ENCODE assay signal across 1 cellular context in the genomic region with DNA sequence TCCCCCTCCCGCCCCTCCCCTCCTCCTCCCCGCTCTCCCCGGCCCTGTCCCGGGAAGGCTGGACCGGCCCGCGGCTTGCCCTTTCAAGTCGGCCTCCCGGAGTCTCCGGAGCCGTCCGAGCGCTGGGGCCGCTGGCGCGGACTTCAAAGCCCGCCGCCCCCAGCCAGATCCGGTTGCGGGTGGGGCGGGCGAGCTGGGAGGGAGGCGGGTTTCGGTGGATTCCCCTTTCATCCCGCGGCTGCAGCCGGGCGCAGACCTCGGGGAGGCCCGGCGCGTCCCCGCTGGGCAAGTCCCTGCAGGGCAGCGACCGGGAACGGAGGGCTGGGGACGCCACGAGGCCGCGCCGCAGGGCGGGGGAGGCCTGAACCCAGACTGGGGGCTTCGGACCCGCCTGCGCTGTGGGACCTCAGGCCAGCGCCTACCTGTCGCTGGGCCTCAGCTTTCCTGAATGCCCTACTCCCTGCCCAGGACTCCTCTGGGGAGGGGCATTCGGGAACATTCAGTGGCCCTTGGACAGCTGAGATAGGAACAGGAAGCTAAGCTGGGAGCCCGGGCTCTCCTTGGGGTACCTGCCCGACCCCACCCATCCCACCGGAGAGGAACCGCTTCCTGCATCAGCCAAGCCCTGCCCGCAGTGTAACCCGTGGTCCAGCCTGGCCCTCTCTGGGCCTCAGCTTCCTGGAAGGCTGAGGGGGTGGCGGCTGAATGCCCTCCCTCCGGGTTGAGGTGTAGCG.
TF ChIP-seq lines count a peak whose summit lies in the region.

No MANE protein-coding gene starts in this region.

TF ChIP-seq in HepG2, 621 proteins besides CTCF, POLR2A, EP300 and RAD21 (continued from another document and continues in another):
- TF ChIP-seq, protein P1, sequence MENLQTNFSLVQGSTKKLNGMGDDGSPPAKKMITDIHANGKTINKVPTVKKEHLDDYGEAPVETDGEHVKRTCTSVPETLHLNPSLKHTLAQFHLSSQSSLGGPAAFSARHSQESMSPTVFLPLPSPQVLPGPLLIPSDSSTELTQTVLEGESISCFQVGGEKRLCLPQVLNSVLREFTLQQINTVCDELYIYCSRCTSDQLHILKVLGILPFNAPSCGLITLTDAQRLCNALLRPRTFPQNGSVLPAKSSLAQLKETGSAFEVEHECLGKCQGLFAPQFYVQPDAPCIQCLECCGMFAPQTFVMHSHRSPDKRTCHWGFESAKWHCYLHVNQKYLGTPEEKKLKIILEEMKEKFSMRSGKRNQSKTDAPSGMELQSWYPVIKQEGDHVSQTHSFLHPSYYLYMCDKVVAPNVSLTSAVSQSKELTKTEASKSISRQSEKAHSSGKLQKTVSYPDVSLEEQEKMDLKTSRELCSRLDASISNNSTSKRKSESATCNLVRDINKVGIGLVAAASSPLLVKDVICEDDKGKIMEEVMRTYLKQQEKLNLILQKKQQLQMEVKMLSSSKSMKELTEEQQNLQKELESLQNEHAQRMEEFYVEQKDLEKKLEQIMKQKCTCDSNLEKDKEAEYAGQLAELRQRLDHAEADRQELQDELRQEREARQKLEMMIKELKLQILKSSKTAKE (CRISPR knock-in tag; IDR thresholded peaks at IDR 0.05; ENCODE audit: borderline replicate concordance), result peak; percentile 98
- TF ChIP-seq, protein P2, sequence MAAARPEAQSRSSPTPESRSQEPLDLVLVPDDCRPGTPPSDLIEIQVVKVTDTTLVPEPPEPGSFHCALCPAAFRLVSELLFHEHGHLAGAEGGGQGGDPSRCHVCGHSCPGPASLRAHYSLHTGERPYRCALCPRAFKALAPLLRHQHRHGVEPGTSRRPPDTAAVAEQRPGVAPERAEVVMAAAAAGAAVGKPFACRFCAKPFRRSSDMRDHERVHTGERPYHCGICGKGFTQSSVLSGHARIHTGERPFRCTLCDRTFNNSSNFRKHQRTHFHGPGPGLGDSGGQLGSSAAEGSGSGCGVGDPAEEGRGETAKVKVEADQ (CRISPR knock-in tag; IDR thresholded peaks at IDR 0.05; ENCODE audit: borderline replicate concordance), result peak; percentile 75; the same call in 1 of the 2 replicates
- TF ChIP-seq HOXA9 (CRISPR knock-in tag; IDR thresholded peaks at IDR 0.05; ENCODE audit: borderline replicate concordance), result no peak; the same call in 1 of the 2 replicates
- no peak for TF ChIP-seq LCORL (IDR thresholded peaks at IDR 0.05)
- TF ChIP-seq LCORL (CRISPR knock-in tag; IDR thresholded peaks at IDR 0.05), result peak; percentile 99
- TF ChIP-seq KLF15 (CRISPR knock-in tag; IDR thresholded peaks at IDR 0.05; ENCODE audit: borderline replicate concordance), result peak; percentile 47; the same call in 1 of the 2 replicates
- 0 out of 2 replicates have a peak, but pooled peaks have one; percentile 49 for TF ChIP-seq MTF1 (CRISPR knock-in tag; IDR thresholded peaks at IDR 0.05)
- TF ChIP-seq WIZ (CRISPR knock-in tag; IDR thresholded peaks at IDR 0.05), result no peak
- TF ChIP-seq, protein P3, sequence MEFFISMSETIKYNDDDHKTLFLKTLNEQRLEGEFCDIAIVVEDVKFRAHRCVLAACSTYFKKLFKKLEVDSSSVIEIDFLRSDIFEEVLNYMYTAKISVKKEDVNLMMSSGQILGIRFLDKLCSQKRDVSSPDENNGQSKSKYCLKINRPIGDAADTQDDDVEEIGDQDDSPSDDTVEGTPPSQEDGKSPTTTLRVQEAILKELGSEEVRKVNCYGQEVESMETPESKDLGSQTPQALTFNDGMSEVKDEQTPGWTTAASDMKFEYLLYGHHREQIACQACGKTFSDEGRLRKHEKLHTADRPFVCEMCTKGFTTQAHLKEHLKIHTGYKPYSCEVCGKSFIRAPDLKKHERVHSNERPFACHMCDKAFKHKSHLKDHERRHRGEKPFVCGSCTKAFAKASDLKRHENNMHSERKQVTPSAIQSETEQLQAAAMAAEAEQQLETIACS (CRISPR knock-in tag; IDR thresholded peaks at IDR 0.05), result peak; percentile 46; the same call in 1 of the 2 replicates
- no peak for TF ChIP-seq HES4 (CRISPR knock-in tag; IDR thresholded peaks at IDR 0.05; ENCODE audit: borderline replicate concordance)
- no peak for TF ChIP-seq CENPX (CRISPR knock-in tag; IDR thresholded peaks at IDR 0.05)
- peak; percentile 81 for TF ChIP-seq NFKBIZ (CRISPR knock-in tag; IDR thresholded peaks at IDR 0.05)
- TF ChIP-seq, protein P4, sequence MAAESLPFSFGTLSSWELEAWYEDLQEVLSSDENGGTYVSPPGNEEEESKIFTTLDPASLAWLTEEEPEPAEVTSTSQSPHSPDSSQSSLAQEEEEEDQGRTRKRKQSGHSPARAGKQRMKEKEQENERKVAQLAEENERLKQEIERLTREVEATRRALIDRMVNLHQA (CRISPR knock-in tag; IDR thresholded peaks at IDR 0.05), result no peak
- TF ChIP-seq HIVEP1 (CRISPR knock-in tag; IDR thresholded peaks at IDR 0.05), result peak; percentile 99
- TF ChIP-seq NCOA1 (CRISPR knock-in tag; IDR thresholded peaks at IDR 0.05), result no peak
- no peak for TF ChIP-seq ZNF282 (IDR thresholded peaks at IDR 0.05; ENCODE audit: partially characterized antibody)
- no peak for TF ChIP-seq NR1H2 (CRISPR knock-in tag; IDR thresholded peaks at IDR 0.05; ENCODE audit: borderline replicate concordance, low read depth)
- TF ChIP-seq ZNF768 (CRISPR knock-in tag; IDR thresholded peaks at IDR 0.05), result peak; percentile 97
- no peak for TF ChIP-seq ZNF841 (CRISPR knock-in tag; IDR thresholded peaks at IDR 0.05; ENCODE audit: borderline replicate concordance)
- TF ChIP-seq ZNF709 (CRISPR knock-in tag; IDR thresholded peaks at IDR 0.05), result peak; percentile 62
- peak; percentile 77 for TF ChIP-seq SAP130 (CRISPR knock-in tag; IDR thresholded peaks at IDR 0.05; ENCODE audit: low read depth)
- TF ChIP-seq, protein P5, sequence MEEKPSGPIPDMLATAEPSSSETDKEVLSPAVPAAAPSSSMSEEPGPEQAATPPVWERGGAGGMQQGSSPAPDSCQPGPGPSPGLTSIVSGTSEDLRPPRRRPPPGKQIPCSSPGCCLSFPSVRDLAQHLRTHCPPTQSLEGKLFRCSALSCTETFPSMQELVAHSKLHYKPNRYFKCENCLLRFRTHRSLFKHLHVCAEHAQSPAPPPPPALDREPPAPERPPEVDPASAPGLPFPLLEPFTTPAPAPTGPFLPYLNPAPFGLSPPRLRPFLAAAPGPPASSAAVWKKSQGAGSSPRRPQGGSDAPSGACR (CRISPR knock-in tag; IDR thresholded peaks at IDR 0.05), result peak; percentile 97
- TF ChIP-seq, protein P6, sequence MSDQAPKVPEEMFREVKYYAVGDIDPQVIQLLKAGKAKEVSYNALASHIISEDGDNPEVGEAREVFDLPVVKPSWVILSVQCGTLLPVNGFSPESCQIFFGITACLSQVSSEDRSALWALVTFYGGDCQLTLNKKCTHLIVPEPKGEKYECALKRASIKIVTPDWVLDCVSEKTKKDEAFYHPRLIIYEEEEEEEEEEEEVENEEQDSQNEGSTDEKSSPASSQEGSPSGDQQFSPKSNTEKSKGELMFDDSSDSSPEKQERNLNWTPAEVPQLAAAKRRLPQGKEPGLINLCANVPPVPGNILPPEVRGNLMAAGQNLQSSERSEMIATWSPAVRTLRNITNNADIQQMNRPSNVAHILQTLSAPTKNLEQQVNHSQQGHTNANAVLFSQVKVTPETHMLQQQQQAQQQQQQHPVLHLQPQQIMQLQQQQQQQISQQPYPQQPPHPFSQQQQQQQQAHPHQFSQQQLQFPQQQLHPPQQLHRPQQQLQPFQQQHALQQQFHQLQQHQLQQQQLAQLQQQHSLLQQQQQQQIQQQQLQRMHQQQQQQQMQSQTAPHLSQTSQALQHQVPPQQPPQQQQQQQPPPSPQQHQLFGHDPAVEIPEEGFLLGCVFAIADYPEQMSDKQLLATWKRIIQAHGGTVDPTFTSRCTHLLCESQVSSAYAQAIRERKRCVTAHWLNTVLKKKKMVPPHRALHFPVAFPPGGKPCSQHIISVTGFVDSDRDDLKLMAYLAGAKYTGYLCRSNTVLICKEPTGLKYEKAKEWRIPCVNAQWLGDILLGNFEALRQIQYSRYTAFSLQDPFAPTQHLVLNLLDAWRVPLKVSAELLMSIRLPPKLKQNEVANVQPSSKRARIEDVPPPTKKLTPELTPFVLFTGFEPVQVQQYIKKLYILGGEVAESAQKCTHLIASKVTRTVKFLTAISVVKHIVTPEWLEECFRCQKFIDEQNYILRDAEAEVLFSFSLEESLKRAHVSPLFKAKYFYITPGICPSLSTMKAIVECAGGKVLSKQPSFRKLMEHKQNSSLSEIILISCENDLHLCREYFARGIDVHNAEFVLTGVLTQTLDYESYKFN (CRISPR knock-in tag; conservative IDR thresholded peaks at IDR 0.05), result peak; percentile 94
- TF ChIP-seq ZFY (CRISPR knock-in tag; IDR thresholded peaks at IDR 0.05), result peak; percentile 92
- TF ChIP-seq TBX3 (IDR thresholded peaks at IDR 0.05; ENCODE audit: borderline replicate concordance), result peak; percentile 42; the same call in 1 of the 2 replicates
- TF ChIP-seq, protein P7, sequence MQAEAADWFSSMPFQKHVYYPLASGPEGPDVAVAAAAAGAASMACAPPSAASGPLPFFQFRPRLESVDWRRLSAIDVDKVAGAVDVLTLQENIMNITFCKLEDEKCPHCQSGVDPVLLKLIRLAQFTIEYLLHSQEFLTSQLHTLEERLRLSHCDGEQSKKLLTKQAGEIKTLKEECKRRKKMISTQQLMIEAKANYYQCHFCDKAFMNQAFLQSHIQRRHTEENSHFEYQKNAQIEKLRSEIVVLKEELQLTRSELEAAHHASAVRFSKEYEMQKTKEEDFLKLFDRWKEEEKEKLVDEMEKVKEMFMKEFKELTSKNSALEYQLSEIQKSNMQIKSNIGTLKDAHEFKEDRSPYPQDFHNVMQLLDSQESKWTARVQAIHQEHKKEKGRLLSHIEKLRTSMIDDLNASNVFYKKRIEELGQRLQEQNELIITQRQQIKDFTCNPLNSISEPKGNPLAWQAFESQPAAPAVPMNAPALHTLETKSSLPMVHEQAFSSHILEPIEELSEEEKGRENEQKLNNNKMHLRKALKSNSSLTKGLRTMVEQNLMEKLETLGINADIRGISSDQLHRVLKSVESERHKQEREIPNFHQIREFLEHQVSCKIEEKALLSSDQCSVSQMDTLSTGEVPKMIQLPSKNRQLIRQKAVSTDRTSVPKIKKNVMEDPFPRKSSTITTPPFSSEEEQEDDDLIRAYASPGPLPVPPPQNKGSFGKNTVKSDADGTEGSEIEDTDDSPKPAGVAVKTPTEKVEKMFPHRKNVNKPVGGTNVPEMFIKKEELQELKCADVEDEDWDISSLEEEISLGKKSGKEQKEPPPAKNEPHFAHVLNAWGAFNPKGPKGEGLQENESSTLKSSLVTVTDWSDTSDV (CRISPR knock-in tag; IDR thresholded peaks at IDR 0.05), result no peak; the same call in 1 of the 2 replicates
- TF ChIP-seq ASH2L (IDR thresholded peaks at IDR 0.05; ENCODE audit: insufficient read length, low read depth, low read length), result no peak
- TF ChIP-seq ZNF772 (CRISPR knock-in tag; IDR thresholded peaks at IDR 0.05), result peak; percentile 90
- peak; percentile 54 for TF ChIP-seq ONECUT2 (CRISPR knock-in tag; IDR thresholded peaks at IDR 0.05)
- TF ChIP-seq ATM (IDR thresholded peaks at IDR 0.05; ENCODE audit: borderline replicate concordance), result no peak
- no peak for TF ChIP-seq RFX5 (IDR thresholded peaks at IDR 0.05; ENCODE audit: low read depth, low read length)
- peak; percentile 87; the same call in 1 of the 2 replicates for TF ChIP-seq HMG20A (CRISPR knock-in tag; IDR thresholded peaks at IDR 0.05; ENCODE audit: borderline replicate concordance)
- TF ChIP-seq NFRKB (IDR thresholded peaks at IDR 0.05), result no peak
- TF ChIP-seq NFIC (IDR thresholded peaks at IDR 0.05; ENCODE audit: low read length), result peak; percentile 76; the same call in 1 of the 2 replicates
- TF ChIP-seq, protein P8, sequence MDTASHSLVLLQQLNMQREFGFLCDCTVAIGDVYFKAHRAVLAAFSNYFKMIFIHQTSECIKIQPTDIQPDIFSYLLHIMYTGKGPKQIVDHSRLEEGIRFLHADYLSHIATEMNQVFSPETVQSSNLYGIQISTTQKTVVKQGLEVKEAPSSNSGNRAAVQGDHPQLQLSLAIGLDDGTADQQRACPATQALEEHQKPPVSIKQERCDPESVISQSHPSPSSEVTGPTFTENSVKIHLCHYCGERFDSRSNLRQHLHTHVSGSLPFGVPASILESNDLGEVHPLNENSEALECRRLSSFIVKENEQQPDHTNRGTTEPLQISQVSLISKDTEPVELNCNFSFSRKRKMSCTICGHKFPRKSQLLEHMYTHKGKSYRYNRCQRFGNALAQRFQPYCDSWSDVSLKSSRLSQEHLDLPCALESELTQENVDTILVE (CRISPR knock-in tag; IDR thresholded peaks at IDR 0.05), result peak; percentile 99
- TF ChIP-seq, protein P9, sequence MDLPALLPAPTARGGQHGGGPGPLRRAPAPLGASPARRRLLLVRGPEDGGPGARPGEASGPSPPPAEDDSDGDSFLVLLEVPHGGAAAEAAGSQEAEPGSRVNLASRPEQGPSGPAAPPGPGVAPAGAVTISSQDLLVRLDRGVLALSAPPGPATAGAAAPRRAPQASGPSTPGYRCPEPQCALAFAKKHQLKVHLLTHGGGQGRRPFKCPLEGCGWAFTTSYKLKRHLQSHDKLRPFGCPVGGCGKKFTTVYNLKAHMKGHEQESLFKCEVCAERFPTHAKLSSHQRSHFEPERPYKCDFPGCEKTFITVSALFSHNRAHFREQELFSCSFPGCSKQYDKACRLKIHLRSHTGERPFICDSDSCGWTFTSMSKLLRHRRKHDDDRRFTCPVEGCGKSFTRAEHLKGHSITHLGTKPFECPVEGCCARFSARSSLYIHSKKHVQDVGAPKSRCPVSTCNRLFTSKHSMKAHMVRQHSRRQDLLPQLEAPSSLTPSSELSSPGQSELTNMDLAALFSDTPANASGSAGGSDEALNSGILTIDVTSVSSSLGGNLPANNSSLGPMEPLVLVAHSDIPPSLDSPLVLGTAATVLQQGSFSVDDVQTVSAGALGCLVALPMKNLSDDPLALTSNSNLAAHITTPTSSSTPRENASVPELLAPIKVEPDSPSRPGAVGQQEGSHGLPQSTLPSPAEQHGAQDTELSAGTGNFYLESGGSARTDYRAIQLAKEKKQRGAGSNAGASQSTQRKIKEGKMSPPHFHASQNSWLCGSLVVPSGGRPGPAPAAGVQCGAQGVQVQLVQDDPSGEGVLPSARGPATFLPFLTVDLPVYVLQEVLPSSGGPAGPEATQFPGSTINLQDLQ (CRISPR knock-in tag; IDR thresholded peaks at IDR 0.05), result 0 out of 2 replicates have a peak, but pooled peaks have one; percentile 75
